In the genomic region with DNA sequence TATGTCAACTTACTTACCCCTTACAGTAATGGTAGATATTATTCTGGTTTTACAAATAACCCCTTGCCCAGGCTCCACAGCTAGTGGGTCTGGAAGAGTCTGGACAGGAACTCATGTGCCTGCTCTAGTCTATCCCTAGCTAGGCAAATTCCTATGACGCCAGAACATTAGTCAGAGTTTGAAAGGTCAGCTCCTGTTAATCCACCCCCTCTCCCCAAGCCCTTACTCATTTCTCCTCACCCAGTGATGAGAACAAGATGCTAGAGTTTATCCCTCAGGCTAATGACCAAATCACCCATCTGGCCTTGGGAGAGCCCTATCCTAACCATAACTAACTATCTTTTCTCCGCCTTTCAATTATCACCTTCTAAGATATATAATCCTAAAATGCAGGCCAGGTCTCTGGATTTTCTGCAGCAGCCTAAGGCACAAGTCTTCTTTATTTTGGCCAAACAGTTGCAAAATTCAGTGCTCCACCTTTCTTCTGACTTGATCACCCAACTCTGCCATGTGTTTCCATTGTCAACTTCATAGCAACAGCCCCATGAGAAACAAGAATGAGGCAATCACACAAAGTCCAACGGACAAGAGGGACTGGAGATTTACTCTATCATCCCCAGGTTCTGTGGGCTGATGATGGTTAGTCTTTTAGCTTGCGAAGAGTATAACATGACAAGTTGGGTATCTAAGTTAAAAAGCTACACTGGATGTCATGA, we compare ENCODE assay signal across 14 cellular contexts.
DNase-seq lines count a peak whose midpoint lies in the region; ATAC-seq and TF ChIP-seq lines count a peak whose summit lies in the region.
"Had no signal": no experiment of that assay in that cellular context is flagged by ENCODE, and none has a peak within 500 bp of the region (broad histone marks: within the 10 kb centered on the region; RNA-seq: fewer than 3 reads in every experiment).

No MANE protein-coding gene starts in this region.

- ATAC-seq in GM19463 (IDR thresholded peaks at IDR 0.05; ENCODE audit: unreplicated experiment) (no peak), HG03159 (IDR thresholded peaks at IDR 0.05; ENCODE audit: unreplicated experiment) (no peak)
- ATAC-seq: activated T-cell treated with anti-CD3 and anti-CD28 coated beads, Interleukin-2, amount 50 U/mL, for 4 hours; K562 had no signal

- no peak overlapping the region for H3K4me3 ChIP-seq in astrocyte of the cerebellum (ENCODE audit: low read depth, low read length)
- H3K4me3 ChIP-seq: K562, Peyer's patch had no signal

- intact Hi-C loops in CD14-positive monocyte (cut with micrococcal nuclease), result no loop called here

- TF ChIP-seq CTCF in HFFc6 (IDR thresholded peaks at IDR 0.05) (no peak), astrocyte of the cerebellum (IDR thresholded peaks at IDR 0.05; ENCODE audit: low read depth, low read length, missing control alignments) (no peak), CD14-positive monocyte (IDR thresholded peaks at IDR 0.05) (no peak), GM10248 (IDR thresholded peaks at IDR 0.05; ENCODE audit: control extremely low read depth, extremely low read depth, low read depth, missing control alignments) (no peak)

- peaks cover 56% of the 10 kb centered on the region for H3K4me1 Mint-ChIP-seq in HFFc6 (ENCODE audit: low read depth)
- no peaks in the 10 kb centered on the region for H3K4me1 Mint-ChIP-seq in CD14-positive monocyte
- H3K4me1 Mint-ChIP-seq: activated B cell treated with CpG ODN at 0.5 μM for 24 hours had no signal

- in situ Hi-C loops in astrocyte of the cerebellum (cut with HindIII; ENCODE audit: low sequenced_read_pairs), result no loop called here

- DNase-seq in A172 (ENCODE audit: low spot score) (peak; percentile 62), HFFc6 (peak; percentile 95), astrocyte of the cerebellum (ENCODE audit: low read depth) (peak; percentile 50), hepatic stellate cell (ENCODE audit: low spot score) (peak; percentile 61), CD14-positive monocyte (ENCODE audit: low spot score) (no peak), GM10248 (ENCODE audit: extremely low spot score) (no peak)
- DNase-seq: activated B cell treated with CpG ODN at 0.5 μM for 24 hours; activated T-cell treated with anti-CD3 and anti-CD28 coated beads, Interleukin-2, amount 50 U/mL, for 4 hours; Peyer's patch; stimulated activated CD4-positive, alpha-beta T cell treated with anti-CD3 and anti-CD28 coated beads, Interleukin-12 subunit alpha, Interleukin-12 subunit beta, amount 100 ng/mL, for 4 hours; stimulated activated CD8-positive, alpha-beta memory T cell treated with anti-CD3 and anti-CD28 coated beads, Interleukin-4, amount 100 ng/mL, for 48 hours had no signal

- H3K27me3 Mint-ChIP-seq in HFFc6 (ENCODE audit: insufficient read depth) (no peaks in the 10 kb centered on the region), CD14-positive monocyte (ENCODE audit: low read depth in 3 of 3) (no peaks in the 10 kb centered on the region)
- H3K27me3 Mint-ChIP-seq: activated B cell treated with CpG ODN at 0.5 μM for 24 hours had no signal

- H3K9me3 Mint-ChIP-seq in HFFc6 (no peaks in the 10 kb centered on the region), CD14-positive monocyte (peaks cover 0 to 5% (median 0%) of the 10 kb centered on the region in 7 donors)
- H3K9me3 Mint-ChIP-seq: activated B cell treated with CpG ODN at 0.5 μM for 24 hours had no signal

- CTCF ChIA-PET in GM10248 (lab: Yijun Ruan, JAX), result interaction anchor here (0.6 to 1.5 kb wide), 5 partner anchors 9 to 21 kb away, joined by 3 to 6 read pairs (median 3); no protein-coding TSS in a partner anchor

- H3K27ac Mint-ChIP-seq in HFFc6, result peak overlapping the region; percentile 97
- H3K27ac Mint-ChIP-seq in CD14-positive monocyte, result no peak overlapping the region
- H3K27ac Mint-ChIP-seq: activated B cell treated with CpG ODN at 0.5 μM for 24 hours had no signal

- H3K4me3 Mint-ChIP-seq in HFFc6 (peak overlapping the region; percentile 11), CD14-positive monocyte (no peak overlapping the region)
- H3K4me3 Mint-ChIP-seq: activated B cell treated with CpG ODN at 0.5 μM for 24 hours; activated T-cell treated with anti-CD3 and anti-CD28 coated beads, Interleukin-2, amount 50 U/mL, for 4 hours had no signal

- POLR2A ChIA-PET in GM10248 (lab: Yijun Ruan, JAX), result no interaction called here

- H3K36me3 Mint-ChIP-seq in HFFc6 (ENCODE audit: low read depth) (peaks cover 30% of the 10 kb centered on the region), CD14-positive monocyte (peaks cover 24 to 30% of the 10 kb centered on the region in 2 donors)

Comparison
In these comparisons a context has a peak if more than half of its experiments do, and no peak if none do; other contexts are left out.
1. DNase-seq: peak in A172 (single experiment), HFFc6 (single experiment), astrocyte of the cerebellum (single experiment) and hepatic stellate cell (single experiment); none in CD14-positive monocyte (single experiment) and GM10248 (single experiment).